17 cellular contexts compared by ENCODE assay signal in the genomic region with DNA sequence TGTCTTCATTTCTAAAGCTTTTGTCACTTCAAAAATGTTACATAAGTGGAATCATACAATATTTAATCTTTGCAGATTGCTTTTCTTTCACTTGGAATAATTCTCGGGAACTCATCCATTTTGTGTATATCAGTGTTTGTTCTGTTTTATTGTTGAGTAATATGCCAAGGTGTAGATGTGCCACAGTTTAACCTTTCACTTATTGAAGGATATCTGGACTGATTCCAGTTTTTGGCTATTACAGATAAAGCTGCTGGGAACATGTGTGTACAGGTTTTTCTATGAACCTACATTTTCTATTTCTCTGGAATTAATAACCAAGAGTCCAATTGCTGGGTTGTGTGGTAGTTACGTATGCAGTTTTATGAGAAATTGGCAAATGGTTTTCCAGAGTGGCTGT.
A peak's percentile ranks its signal among the peaks of the same experiment; 100 is the strongest.
DNase-seq lines count a peak whose midpoint lies in the region; ATAC-seq, FAIRE-seq and TF ChIP-seq lines count a peak whose summit lies in the region.
"Had no signal": no experiment of that assay in that cellular context is flagged by ENCODE, and none has a peak within 500 bp of the region (broad histone marks: within the 10 kb centered on the region; RNA-seq: fewer than 3 reads in every experiment).

No MANE protein-coding gene starts in this region.

- H3K9ac ChIP-seq in smooth muscle cell (ENCODE audit: low read depth), result no peak overlapping the region

- H3F3A ChIP-seq in smooth muscle cell (ENCODE audit: low read depth), result no peaks in the 10 kb centered on the region

- no peak overlapping the region for H3K4me3 ChIP-seq in HEK293 (ENCODE audit: low read depth, low read length)
- no peak overlapping the region for H3K4me3 ChIP-seq in epithelial cell of esophagus (ENCODE audit: low read length)
- H3K4me3 ChIP-seq in small intestine (ENCODE audit: low read depth in 1 of 2, low read length in 2 of 2), result no peak overlapping the region
- H3K4me3 ChIP-seq in smooth muscle cell, result no peak overlapping the region
- H3K4me3 ChIP-seq in lower lobe of right lung, result no peak overlapping the region
- H3K4me3 ChIP-seq: GM12878 had no signal

- DNase-seq in NCI-H1105 treated with DMSO at 0.1 percent for 48 hours (lab: John Stamatoyannopoulos, UW) (peak; percentile 26), epithelial cell of esophagus (ENCODE audit: low read depth) (peak; percentile 33), small intestine (peak; percentile 75), smooth muscle cell (lab: John Stamatoyannopoulos, UW; ENCODE audit: unreplicated experiment) (no peak), lower lobe of right lung (no peak), NCI-H2107 treated with DMSO at 0.1 percent for 48 hours (lab: John Stamatoyannopoulos, UW; ENCODE audit: unreplicated experiment) (no peak)
- DNase-seq: C1 segment of cervical spinal cord; Calu3; CD4-positive, alpha-beta T cell; DMS 273 treated with DMSO at 0.1 percent for 48 hours; GOT3; H9; HFFc6 had no signal

- ATAC-seq in lower lobe of right lung, result no peak

- no peaks in the 10 kb centered on the region for H3K36me3 ChIP-seq in HEK293 (ENCODE audit: control insufficient read depth in 2 of 2, insufficient read depth in 1 of 2, low read length in 2 of 2)
- no peaks in the 10 kb centered on the region for H3K36me3 ChIP-seq in small intestine (ENCODE audit: control insufficient read depth in 2 of 2, insufficient read depth in 2 of 2, low read length in 2 of 2)
- no peaks in the 10 kb centered on the region for H3K36me3 ChIP-seq in smooth muscle cell (ENCODE audit: low read depth)
- H3K36me3 ChIP-seq in lower lobe of right lung, result no peaks in the 10 kb centered on the region

- H3K4me1 ChIP-seq in HEK293 (ENCODE audit: control insufficient read depth, insufficient read depth, low read length), result peaks cover 14% of the 10 kb centered on the region
- peaks cover 0 to 2% of the 10 kb centered on the region in 2 donors for H3K4me1 ChIP-seq in small intestine (ENCODE audit: control insufficient read depth in 2 of 2, insufficient read depth in 1 of 2, low read depth in 1 of 2, low read length in 1 of 2)
- peaks cover 22% of the 10 kb centered on the region for H3K4me1 ChIP-seq in smooth muscle cell (ENCODE audit: low read depth)
- H3K4me1 ChIP-seq in lower lobe of right lung, result peaks cover 21% of the 10 kb centered on the region

- H3K9me3 ChIP-seq in HEK293 (ENCODE audit: control insufficient read depth, insufficient read depth, low read depth, low read length), result no peaks in the 10 kb centered on the region
- no peaks in the 10 kb centered on the region for H3K9me3 ChIP-seq in small intestine (ENCODE audit: control insufficient read depth, low read depth)
- H3K9me3 ChIP-seq in smooth muscle cell (replicated peaks; ENCODE audit: low read depth), result no peaks in the 10 kb centered on the region
- H3K9me3 ChIP-seq in lower lobe of right lung, result no peaks in the 10 kb centered on the region

- WGBS in small intestine, 3 donors, result 50 to 79% (median 70%) methylated on average over 2 of the region's 2 CpGs
- 97% methylated on average over 2 of the region's 2 CpGs for WGBS in smooth muscle cell (ENCODE audit: low lambda C conversion rate)

- no peak overlapping the region for H2AFZ ChIP-seq in smooth muscle cell (ENCODE audit: low read depth)

- H4K20me1 ChIP-seq in smooth muscle cell (ENCODE audit: low read depth), result peaks cover 85% of the 10 kb centered on the region

- no peak overlapping the region for H3K4me2 ChIP-seq in smooth muscle cell

- no peak overlapping the region for H3K27ac ChIP-seq in HEK293 (ENCODE audit: extremely low read depth, low read depth, low read length)
- H3K27ac ChIP-seq in small intestine (ENCODE audit: low read depth in 1 of 2, low read length in 1 of 2), result no peak overlapping the region
- no peak overlapping the region for H3K27ac ChIP-seq in smooth muscle cell (ENCODE audit: low read depth)
- no peak overlapping the region for H3K27ac ChIP-seq in lower lobe of right lung

- H3K27me3 ChIP-seq in small intestine (ENCODE audit: control insufficient read depth in 2 of 2, insufficient read depth in 2 of 2, low read length in 2 of 2) (no peaks in the 10 kb centered on the region), smooth muscle cell (ENCODE audit: low read depth) (no peaks in the 10 kb centered on the region), lower lobe of right lung (ENCODE audit: low read depth) (no peaks in the 10 kb centered on the region)

- H3K79me2 ChIP-seq in smooth muscle cell (ENCODE audit: low read depth), result peaks cover 17% of the 10 kb centered on the region

- TF ChIP-seq CTCF in HEK293 (tag by site-specific recombination; IDR thresholded peaks at IDR 0.05) (no peak), epithelial cell of esophagus (IDR thresholded peaks at IDR 0.05; ENCODE audit: insufficient read depth, low read depth, low read length, missing control alignments) (no peak), smooth muscle cell (IDR thresholded peaks at IDR 0.05; ENCODE audit: borderline replicate concordance, insufficient read depth, poor library complexity, severe bottlenecking) (no peak), lower lobe of right lung (IDR thresholded peaks at IDR 0.05) (no peak)

- intact Hi-C loops in lower lobe of right lung (cut with DNase I), result no loop called here

- POLR2A ChIA-PET in HEK293 (lab: Yijun Ruan, JAX), result no interaction called here

- CTCF ChIA-PET in HEK293 (lab: Yijun Ruan, JAX), result interaction anchor here (1.5 kb wide), 1 partner anchor 9 kb away, joined by 5 read pairs; no protein-coding TSS in a partner anchor

- no peak for FAIRE-seq in small intestine (lab: Jason Lieb, UNC)
- FAIRE-seq: A204.1, HTR-8/SVneo had no signal

TF ChIP-seq in HEK293, 187 proteins besides CTCF, POLR2A, EP300 and RAD21 (continues in another document):
- TF ChIP-seq, protein P1, sequence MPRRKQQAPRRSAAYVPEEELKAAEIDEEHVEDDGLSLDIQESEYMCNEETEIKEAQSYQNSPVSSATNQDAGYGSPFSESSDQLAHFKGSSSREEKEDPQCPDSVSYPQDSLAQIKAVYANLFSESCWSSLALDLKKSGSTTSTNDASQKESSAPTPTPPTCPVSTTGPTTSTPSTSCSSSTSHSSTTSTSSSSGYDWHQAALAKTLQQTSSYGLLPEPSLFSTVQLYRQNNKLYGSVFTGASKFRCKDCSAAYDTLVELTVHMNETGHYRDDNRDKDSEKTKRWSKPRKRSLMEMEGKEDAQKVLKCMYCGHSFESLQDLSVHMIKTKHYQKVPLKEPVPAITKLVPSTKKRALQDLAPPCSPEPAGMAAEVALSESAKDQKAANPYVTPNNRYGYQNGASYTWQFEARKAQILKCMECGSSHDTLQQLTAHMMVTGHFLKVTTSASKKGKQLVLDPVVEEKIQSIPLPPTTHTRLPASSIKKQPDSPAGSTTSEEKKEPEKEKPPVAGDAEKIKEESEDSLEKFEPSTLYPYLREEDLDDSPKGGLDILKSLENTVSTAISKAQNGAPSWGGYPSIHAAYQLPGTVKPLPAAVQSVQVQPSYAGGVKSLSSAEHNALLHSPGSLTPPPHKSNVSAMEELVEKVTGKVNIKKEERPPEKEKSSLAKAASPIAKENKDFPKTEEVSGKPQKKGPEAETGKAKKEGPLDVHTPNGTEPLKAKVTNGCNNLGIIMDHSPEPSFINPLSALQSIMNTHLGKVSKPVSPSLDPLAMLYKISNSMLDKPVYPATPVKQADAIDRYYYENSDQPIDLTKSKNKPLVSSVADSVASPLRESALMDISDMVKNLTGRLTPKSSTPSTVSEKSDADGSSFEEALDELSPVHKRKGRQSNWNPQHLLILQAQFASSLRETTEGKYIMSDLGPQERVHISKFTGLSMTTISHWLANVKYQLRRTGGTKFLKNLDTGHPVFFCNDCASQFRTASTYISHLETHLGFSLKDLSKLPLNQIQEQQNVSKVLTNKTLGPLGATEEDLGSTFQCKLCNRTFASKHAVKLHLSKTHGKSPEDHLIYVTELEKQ (tag by site-specific recombination; IDR thresholded peaks at IDR 0.05; ENCODE audit: borderline replicate concordance), result no peak
- TF ChIP-seq, protein P2, sequence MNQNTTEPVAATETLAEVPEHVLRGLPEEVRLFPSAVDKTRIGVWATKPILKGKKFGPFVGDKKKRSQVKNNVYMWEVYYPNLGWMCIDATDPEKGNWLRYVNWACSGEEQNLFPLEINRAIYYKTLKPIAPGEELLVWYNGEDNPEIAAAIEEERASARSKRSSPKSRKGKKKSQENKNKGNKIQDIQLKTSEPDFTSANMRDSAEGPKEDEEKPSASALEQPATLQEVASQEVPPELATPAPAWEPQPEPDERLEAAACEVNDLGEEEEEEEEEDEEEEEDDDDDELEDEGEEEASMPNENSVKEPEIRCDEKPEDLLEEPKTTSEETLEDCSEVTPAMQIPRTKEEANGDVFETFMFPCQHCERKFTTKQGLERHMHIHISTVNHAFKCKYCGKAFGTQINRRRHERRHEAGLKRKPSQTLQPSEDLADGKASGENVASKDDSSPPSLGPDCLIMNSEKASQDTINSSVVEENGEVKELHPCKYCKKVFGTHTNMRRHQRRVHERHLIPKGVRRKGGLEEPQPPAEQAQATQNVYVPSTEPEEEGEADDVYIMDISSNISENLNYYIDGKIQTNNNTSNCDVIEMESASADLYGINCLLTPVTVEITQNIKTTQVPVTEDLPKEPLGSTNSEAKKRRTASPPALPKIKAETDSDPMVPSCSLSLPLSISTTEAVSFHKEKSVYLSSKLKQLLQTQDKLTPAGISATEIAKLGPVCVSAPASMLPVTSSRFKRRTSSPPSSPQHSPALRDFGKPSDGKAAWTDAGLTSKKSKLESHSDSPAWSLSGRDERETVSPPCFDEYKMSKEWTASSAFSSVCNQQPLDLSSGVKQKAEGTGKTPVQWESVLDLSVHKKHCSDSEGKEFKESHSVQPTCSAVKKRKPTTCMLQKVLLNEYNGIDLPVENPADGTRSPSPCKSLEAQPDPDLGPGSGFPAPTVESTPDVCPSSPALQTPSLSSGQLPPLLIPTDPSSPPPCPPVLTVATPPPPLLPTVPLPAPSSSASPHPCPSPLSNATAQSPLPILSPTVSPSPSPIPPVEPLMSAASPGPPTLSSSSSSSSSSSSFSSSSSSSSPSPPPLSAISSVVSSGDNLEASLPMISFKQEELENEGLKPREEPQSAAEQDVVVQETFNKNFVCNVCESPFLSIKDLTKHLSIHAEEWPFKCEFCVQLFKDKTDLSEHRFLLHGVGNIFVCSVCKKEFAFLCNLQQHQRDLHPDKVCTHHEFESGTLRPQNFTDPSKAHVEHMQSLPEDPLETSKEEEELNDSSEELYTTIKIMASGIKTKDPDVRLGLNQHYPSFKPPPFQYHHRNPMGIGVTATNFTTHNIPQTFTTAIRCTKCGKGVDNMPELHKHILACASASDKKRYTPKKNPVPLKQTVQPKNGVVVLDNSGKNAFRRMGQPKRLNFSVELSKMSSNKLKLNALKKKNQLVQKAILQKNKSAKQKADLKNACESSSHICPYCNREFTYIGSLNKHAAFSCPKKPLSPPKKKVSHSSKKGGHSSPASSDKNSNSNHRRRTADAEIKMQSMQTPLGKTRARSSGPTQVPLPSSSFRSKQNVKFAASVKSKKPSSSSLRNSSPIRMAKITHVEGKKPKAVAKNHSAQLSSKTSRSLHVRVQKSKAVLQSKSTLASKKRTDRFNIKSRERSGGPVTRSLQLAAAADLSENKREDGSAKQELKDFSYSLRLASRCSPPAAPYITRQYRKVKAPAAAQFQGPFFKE (tag by site-specific recombination; IDR thresholded peaks at IDR 0.05; ENCODE audit: borderline replicate concordance), result no peak

Comparison
In these comparisons a context has a peak if more than half of its experiments do, and no peak if none do; other contexts are left out.
1. DNase-seq: peak in NCI-H1105 treated with DMSO at 0.1 percent for 48 hours (single experiment), epithelial cell of esophagus (single experiment) and small intestine (single experiment); none in smooth muscle cell (single experiment), lower lobe of right lung (single experiment) and NCI-H2107 treated with DMSO at 0.1 percent for 48 hours (single experiment).